ENCODE assay signal across 20 cellular contexts in the genomic region with DNA sequence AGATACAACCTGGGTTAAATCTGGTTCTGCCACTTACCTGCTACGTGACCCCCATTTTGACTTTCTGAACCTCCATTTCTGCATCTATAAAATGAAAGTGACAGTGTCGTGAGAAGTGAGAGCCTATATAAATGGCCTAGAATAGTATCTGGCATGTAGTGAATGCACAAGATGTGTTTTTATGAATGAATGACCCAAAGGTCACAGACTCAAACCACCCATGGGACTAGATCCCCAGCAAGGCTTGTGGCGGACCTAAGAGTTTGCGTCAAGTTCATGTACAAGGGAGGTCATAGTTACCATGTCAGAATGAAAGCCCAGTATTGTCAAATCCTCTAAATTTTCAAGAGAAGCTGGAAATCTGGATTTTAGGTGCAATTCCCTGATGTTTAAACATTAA. TPM values are rescaled to one million over a fixed set of nuclear protein-coding genes. Genes with fewer than 3 reads are reported as not detected.
A peak's percentile ranks its signal among the peaks of the same experiment; 100 is the strongest.
DNase-seq lines count a peak whose midpoint lies in the region; ATAC-seq and TF ChIP-seq lines count a peak whose summit lies in the region.
"Had no signal": no experiment of that assay in that cellular context is flagged by ENCODE, and none has a peak within 500 bp of the region (broad histone marks: within the 10 kb centered on the region; RNA-seq: fewer than 3 reads in every experiment).

No MANE protein-coding gene starts in this region.

- H2AFZ ChIP-seq in SK-N-SH (ENCODE audit: low read depth), result no peak overlapping the region
- H2AFZ ChIP-seq: GM23248 had no signal

- POLR2A ChIA-PET in SK-N-SH (lab: Yijun Ruan, JAX), result interaction anchor here (0.6 kb wide), 2 partner anchors 53 to 250 kb away, joined by 3 to 4 read pairs; no protein-coding TSS in a partner anchor
- POLR2A ChIA-PET in CD4-positive, alpha-beta T cell (lab: Charles Lee), result interaction anchor here (0.7 to 1.7 kb wide), 4 partner anchors 12 to 321 kb away, joined by 3 to 5 read pairs (median 4); no protein-coding TSS in a partner anchor

- H3K9ac ChIP-seq in SK-N-SH, result no peak overlapping the region
- H3K9ac ChIP-seq: BLaER1 treated with 17β-estradiol and CSF1 and Interleukin-3, amounts not matched to agents 10 nM and 100 nM; GM23248 had no signal

- CTCF ChIA-PET in SK-N-SH (lab: Yijun Ruan, JAX), result interaction anchor here (1.2 to 1.9 kb wide), 3 partner anchors 60 to 628 kb away, joined by 3 to 6 read pairs (median 3); no protein-coding TSS in a partner anchor
- CTCF ChIA-PET in CD4-positive, alpha-beta T cell (lab: Charles Lee), result interaction anchor here (0.6 kb wide), 1 partner anchor 371 kb away, joined by 5 read pairs; no protein-coding TSS in a partner anchor

- no peak for TF ChIP-seq EP300 in SK-N-SH (IDR thresholded peaks at IDR 0.05; ENCODE audit: borderline replicate concordance in 1 of 2, low read depth in 1 of 2, low read length in 1 of 2)

- no peaks in the 10 kb centered on the region for H3K9me2 ChIP-seq in SK-N-SH

- H3K27ac Mint-ChIP-seq in activated naive CD4-positive, alpha-beta T cell treated with anti-CD3 and anti-CD28 coated beads, Interleukin-2, amount 50 U/mL, for 24 hours, result peak overlapping the region; percentile 20
- peak overlapping the region; percentile 26 for H3K27ac Mint-ChIP-seq in CD4-positive, alpha-beta T cell
- H3K27ac Mint-ChIP-seq in memory B cell, result peak overlapping the region; percentile 75
- H3K27ac Mint-ChIP-seq: CD8-positive, alpha-beta T cell had no signal

- H3K27me3 ChIP-seq in SK-N-SH (ENCODE audit: insufficient read depth), result no peaks in the 10 kb centered on the region
- H3K27me3 ChIP-seq in CD4-positive, alpha-beta T cell (ENCODE audit: control insufficient read depth, insufficient read depth, low read length), result no peaks in the 10 kb centered on the region
- H3K27me3 ChIP-seq: BE2C; BLaER1 treated with 17β-estradiol and CSF1 and Interleukin-3, amounts not matched to agents 10 nM and 100 nM had no signal

- H3K36me3 ChIP-seq in SK-N-SH (replicated peaks in 1 of 2; ENCODE audit: control insufficient read depth in 1 of 2, insufficient read depth in 2 of 2, low read length in 1 of 2), result peaks cover 24 to 36% of the 10 kb centered on the region in 2 experiments

- TF ChIP-seq RAD21 in SK-N-SH (IDR thresholded peaks at IDR 0.05; ENCODE audit: low read length), result no peak

- H3K9me3 Mint-ChIP-seq in activated naive CD4-positive, alpha-beta T cell treated with anti-CD3 and anti-CD28 coated beads, Interleukin-2, amount 50 U/mL, for 24 hours, result no peaks in the 10 kb centered on the region
- no peaks in the 10 kb centered on the region for H3K9me3 Mint-ChIP-seq in CD4-positive, alpha-beta T cell
- no peaks in the 10 kb centered on the region for H3K9me3 Mint-ChIP-seq in memory B cell
- H3K9me3 Mint-ChIP-seq: CD8-positive, alpha-beta T cell had no signal

- TF ChIP-seq CTCF in SK-N-SH (IDR thresholded peaks at IDR 0.05), result no peak
- TF ChIP-seq CTCF in CD4-positive, alpha-beta T cell (IDR thresholded peaks at IDR 0.05), result no peak

- no peaks in the 10 kb centered on the region for H3K27me3 Mint-ChIP-seq in activated naive CD4-positive, alpha-beta T cell treated with anti-CD3 and anti-CD28 coated beads, Interleukin-2, amount 50 U/mL, for 24 hours
- H3K27me3 Mint-ChIP-seq in CD4-positive, alpha-beta T cell, result no peaks in the 10 kb centered on the region
- no peaks in the 10 kb centered on the region for H3K27me3 Mint-ChIP-seq in memory B cell

- no peak overlapping the region for H3K4me2 ChIP-seq in SK-N-SH
- H3K4me2 ChIP-seq: BLaER1 treated with 17β-estradiol and CSF1 and Interleukin-3, amounts not matched to agents 10 nM and 100 nM had no signal

- no peak for ATAC-seq in SK-N-SH treated with all-trans-retinoic acid at 6 μM for 48 hours
- ATAC-seq in CD4-positive, alpha-beta T cell (ENCODE audit: poor library complexity), result no peak
- ATAC-seq in memory B cell (ENCODE audit: low read depth), result no peak
- ATAC-seq: CD8-positive, alpha-beta T cell; GM12878 had no signal

- WGBS in SK-N-SH (ENCODE audit: low lambda C conversion rate), result 98% methylated on average over 4 of the region's 4 CpGs

- no peak overlapping the region for H3K4me3 ChIP-seq in SK-N-SH (ENCODE audit: low read depth in 2 of 2, low read length in 1 of 2)
- H3K4me3 ChIP-seq: BLaER1 treated with 17β-estradiol and CSF1 and Interleukin-3, amounts not matched to agents 10 nM and 100 nM; GM12878; GM23248; HAP-1 had no signal

- H3F3A ChIP-seq in SK-N-SH (replicated peaks; ENCODE audit: insufficient read depth), result peaks cover 5% of the 10 kb centered on the region

- H3K27ac ChIP-seq in SK-N-SH (ENCODE audit: low read depth in 2 of 2, low read length in 1 of 2), result no peak overlapping the region
- no peak overlapping the region for H3K27ac ChIP-seq in CD4-positive, alpha-beta T cell (ENCODE audit: low read depth, low read length)
- H3K27ac ChIP-seq: 22Rv1; BLaER1 treated with 17β-estradiol and CSF1 and Interleukin-3, amounts not matched to agents 10 nM and 100 nM; GM23248 had no signal

- H3K4me1 Mint-ChIP-seq in activated naive CD4-positive, alpha-beta T cell treated with anti-CD3 and anti-CD28 coated beads, Interleukin-2, amount 50 U/mL, for 24 hours, result peaks cover 4% of the 10 kb centered on the region
- H3K4me1 Mint-ChIP-seq in CD4-positive, alpha-beta T cell (ENCODE audit: low read depth), result peaks cover 4% of the 10 kb centered on the region
- peaks cover 8% of the 10 kb centered on the region for H3K4me1 Mint-ChIP-seq in memory B cell

- no peak overlapping the region for H3K4me3 Mint-ChIP-seq in activated naive CD4-positive, alpha-beta T cell treated with anti-CD3 and anti-CD28 coated beads, Interleukin-2, amount 50 U/mL, for 24 hours
- no peak overlapping the region for H3K4me3 Mint-ChIP-seq in CD4-positive, alpha-beta T cell
- H3K4me3 Mint-ChIP-seq in memory B cell, result no peak overlapping the region
- H3K4me3 Mint-ChIP-seq: CD14-positive monocyte; CD8-positive, alpha-beta T cell had no signal

- no peaks in the 10 kb centered on the region for H4K20me1 ChIP-seq in SK-N-SH (ENCODE audit: insufficient read depth)

- H3K4me1 ChIP-seq in SK-N-SH (ENCODE audit: control insufficient read depth in 1 of 2, insufficient read depth in 2 of 2, low read depth in 1 of 2, low read length in 1 of 2), result no peaks in the 10 kb centered on the region; a peak in 1 of 4 replicates
- H3K4me1 ChIP-seq: BE2C, HAP-1 had no signal

- no peaks in the 10 kb centered on the region for H3K79me2 ChIP-seq in SK-N-SH (ENCODE audit: insufficient read depth)

- intact Hi-C loops in CD4-positive, alpha-beta T cell (cut with DNase I, micrococcal nuclease), result no loop called here

- H3K9me3 ChIP-seq in SK-N-SH, result no peaks in the 10 kb centered on the region
- no peaks in the 10 kb centered on the region for H3K9me3 ChIP-seq in CD4-positive, alpha-beta T cell (ENCODE audit: control insufficient read depth, low read length)
- H3K9me3 ChIP-seq: BE2C; BLaER1 treated with 17β-estradiol and CSF1 and Interleukin-3, amounts not matched to agents 10 nM and 100 nM; Caco-2; HAP-1 had no signal

- DNase-seq in SK-N-SH (no peak), memory B cell (ENCODE audit: low spot score in 2 of 2) (no peak), SIG-M5 (lab: John Stamatoyannopoulos, UW) (no peak), superior temporal gyrus (ENCODE audit: extremely low spot score) (no peak)
- DNase-seq in activated naive CD4-positive, alpha-beta T cell treated with anti-CD3 and anti-CD28 coated beads, Interleukin-2, amount 50 U/mL, for 16 hours, result no peak
- DNase-seq in CD4-positive, alpha-beta T cell, result no peak
- DNase-seq: BE2C; Caco-2; CD8-positive, alpha-beta T cell; DMS79; EL; GDM1; GM23248 had no signal

- peaks cover 7% of the 10 kb centered on the region for H3K36me3 Mint-ChIP-seq in activated naive CD4-positive, alpha-beta T cell treated with anti-CD3 and anti-CD28 coated beads, Interleukin-2, amount 50 U/mL, for 24 hours
- H3K36me3 Mint-ChIP-seq in CD4-positive, alpha-beta T cell (ENCODE audit: low read depth), result peaks cover 39% of the 10 kb centered on the region
- H3K36me3 Mint-ChIP-seq in memory B cell, result peaks cover 13% of the 10 kb centered on the region

TF ChIP-seq in SK-N-SH treated with all-trans-retinoic acid at 6 μM for 48 hours, 23 proteins besides CTCF, POLR2A, EP300 and RAD21 (continues in another document):
- TF ChIP-seq, protein P1, sequence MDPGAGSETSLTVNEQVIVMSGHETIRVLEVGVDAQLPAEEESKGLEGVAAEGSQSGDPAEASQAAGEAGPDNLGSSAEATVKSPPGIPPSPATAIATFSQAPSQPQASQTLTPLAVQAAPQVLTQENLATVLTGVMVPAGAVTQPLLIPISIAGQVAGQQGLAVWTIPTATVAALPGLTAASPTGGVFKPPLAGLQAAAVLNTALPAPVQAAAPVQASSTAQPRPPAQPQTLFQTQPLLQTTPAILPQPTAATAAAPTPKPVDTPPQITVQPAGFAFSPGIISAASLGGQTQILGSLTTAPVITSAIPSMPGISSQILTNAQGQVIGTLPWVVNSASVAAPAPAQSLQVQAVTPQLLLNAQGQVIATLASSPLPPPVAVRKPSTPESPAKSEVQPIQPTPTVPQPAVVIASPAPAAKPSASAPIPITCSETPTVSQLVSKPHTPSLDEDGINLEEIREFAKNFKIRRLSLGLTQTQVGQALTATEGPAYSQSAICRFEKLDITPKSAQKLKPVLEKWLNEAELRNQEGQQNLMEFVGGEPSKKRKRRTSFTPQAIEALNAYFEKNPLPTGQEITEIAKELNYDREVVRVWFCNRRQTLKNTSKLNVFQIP (CRISPR knock-in tag; IDR thresholded peaks at IDR 0.05; ENCODE audit: borderline replicate concordance, low read depth), result no peak

TF ChIP-seq in SK-N-SH, 30 proteins besides CTCF, POLR2A, EP300 and RAD21 (continues in another document):
- no peak for TF ChIP-seq FOXJ3 (CRISPR knock-in tag; IDR thresholded peaks at IDR 0.05)
- TF ChIP-seq, protein P2, sequence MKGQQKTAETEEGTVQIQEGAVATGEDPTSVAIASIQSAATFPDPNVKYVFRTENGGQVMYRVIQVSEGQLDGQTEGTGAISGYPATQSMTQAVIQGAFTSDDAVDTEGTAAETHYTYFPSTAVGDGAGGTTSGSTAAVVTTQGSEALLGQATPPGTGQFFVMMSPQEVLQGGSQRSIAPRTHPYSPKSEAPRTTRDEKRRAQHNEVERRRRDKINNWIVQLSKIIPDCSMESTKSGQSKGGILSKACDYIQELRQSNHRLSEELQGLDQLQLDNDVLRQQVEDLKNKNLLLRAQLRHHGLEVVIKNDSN (IDR thresholded peaks at IDR 0.05; ENCODE audit: borderline replicate concordance, low read depth), result no peak
- no peak for TF ChIP-seq JUND (IDR thresholded peaks at IDR 0.05)
- TF ChIP-seq EZH2phosphoT487 (IDR thresholded peaks at IDR 0.05; ENCODE audit: borderline replicate concordance, low read depth), result no peak
- no peak for TF ChIP-seq RXRA (IDR thresholded peaks at IDR 0.05; ENCODE audit: borderline replicate concordance, low read depth)
- TF ChIP-seq MEF2A (IDR thresholded peaks at IDR 0.05; ENCODE audit: borderline replicate concordance, low read depth), result no peak

RNA-seq across cellular contexts. Expression of a gene that starts 11.2 kb away (rescaled TPM):
- polyA plus RNA-seq in SK-N-SH (2012; rRNA removed), result 12.2 and 16.8 TPM in 2 replicates
- polyA plus RNA-seq in SK-N-SH (2012; cell fraction: cytosol; rRNA removed), result 20.5 and 20.7 TPM in 2 replicates
- polyA plus RNA-seq in SK-N-SH (2012; cell fraction: nucleus; rRNA removed), result 2.4 and 7.7 TPM in 2 replicates
- total RNA-seq in CD4-positive, alpha-beta T cell, result 1 to 10 TPM; 1.6 to 2.3 TPM

RNA-seq across cellular contexts. Expression of a gene that starts 53.7 kb away (rescaled TPM):
- polyA plus RNA-seq in SK-N-SH (2012; rRNA removed), result 3.8 and 5.9 TPM in 2 replicates
- polyA plus RNA-seq in SK-N-SH (2012; cell fraction: cytosol; rRNA removed), result 3.8 and 4.1 TPM in 2 replicates
- 6.2 and 15.7 TPM in 2 replicates for polyA plus RNA-seq in SK-N-SH (2012; cell fraction: nucleus; rRNA removed)
- 10 to 100 TPM; 25.9 to 26.1 TPM for total RNA-seq in CD4-positive, alpha-beta T cell

Comparison
In these comparisons a context has a peak if more than half of its experiments do, and no peak if none do; other contexts are left out.
1. H3K27ac Mint-ChIP-seq: peak in every context shown above with its lines; median percentile 75 in memory B cell; 26 in CD4-positive, alpha-beta T cell; 20 in activated naive CD4-positive, alpha-beta T cell treated with anti-CD3 and anti-CD28 coated beads, Interleukin-2, amount 50 U/mL, for 24 hours.